1 cellular context compared by ENCODE assay signal in genomic region chrX:21831496-21831895, GRCh38.
TF ChIP-seq lines count a peak whose summit lies in the region.

No MANE protein-coding gene starts in this region.

TF ChIP-seq in HepG2, 621 proteins besides CTCF, POLR2A, EP300 and RAD21 (continues in another document):
- TF ChIP-seq ATF2 (CRISPR knock-in tag; IDR thresholded peaks at IDR 0.05) (peak; percentile 63; the same call in 1 of the 2 replicates), NR2F6 (IDR thresholded peaks at IDR 0.05) (peak; percentile 89), NR2F6 (CRISPR knock-in tag; IDR thresholded peaks at IDR 0.05) (peak; percentile 81; the same call in 1 of the 2 replicates), CEBPG (CRISPR knock-in tag; IDR thresholded peaks at IDR 0.05) (peak; percentile 82), REL (CRISPR knock-in tag; conservative IDR thresholded peaks at IDR 0.05) (no peak), ZBTB21 (CRISPR knock-in tag; IDR thresholded peaks at IDR 0.05) (peak; percentile 77; the same call in 1 of the 2 replicates), MIXL1 (CRISPR knock-in tag; IDR thresholded peaks at IDR 0.05) (peak; percentile 34; the same call in 1 of the 2 replicates), TARDBP (CRISPR knock-in tag; IDR thresholded peaks at IDR 0.05) (0 out of 2 replicates have a peak, but pooled peaks have one; percentile 24), MTA3 (CRISPR knock-in tag; IDR thresholded peaks at IDR 0.05) (no peak), ZBTB7A (CRISPR knock-in tag; IDR thresholded peaks at IDR 0.05) (no peak), ASH2L (IDR thresholded peaks at IDR 0.05; ENCODE audit: insufficient read length, low read depth, low read length) (peak; percentile 36), ZNF609 (CRISPR knock-in tag; IDR thresholded peaks at IDR 0.05; ENCODE audit: borderline replicate concordance) (peak; percentile 82), FOXA3 (CRISPR knock-in tag; IDR thresholded peaks at IDR 0.05) (peak; percentile 86), SOX6 (IDR thresholded peaks at IDR 0.05) (no peak), SOX6 (CRISPR knock-in tag; IDR thresholded peaks at IDR 0.05) (peak; percentile 95), GATAD2A (CRISPR knock-in tag; IDR thresholded peaks at IDR 0.05) (peak; percentile 76), NCOA2 (CRISPR knock-in tag; IDR thresholded peaks at IDR 0.05) (peak; percentile 79), ZNF784 (CRISPR knock-in tag; IDR thresholded peaks at IDR 0.05; ENCODE audit: borderline replicate concordance) (no peak), RBFOX2 (IDR thresholded peaks at IDR 0.05; ENCODE audit: low read depth, low read length) (no peak), POGZ (CRISPR knock-in tag; IDR thresholded peaks at IDR 0.05) (0 out of 2 replicates have a peak, but pooled peaks have one; percentile 27), ZMYM4 (CRISPR knock-in tag; IDR thresholded peaks at IDR 0.05) (peak; percentile 59; the same call in 1 of the 2 replicates), FOXJ3 (CRISPR knock-in tag; IDR thresholded peaks at IDR 0.05; ENCODE audit: borderline replicate concordance) (peak; percentile 66; the same call in 1 of the 2 replicates), E2F5 (CRISPR knock-in tag; conservative IDR thresholded peaks at IDR 0.05) (no peak), TCF7 (IDR thresholded peaks at IDR 0.05; ENCODE audit: low read depth) (peak; percentile 77), FOSL2 (CRISPR knock-in tag; IDR thresholded peaks at IDR 0.05) (peak; percentile 63), ARID5B (CRISPR knock-in tag; IDR thresholded peaks at IDR 0.05) (peak; percentile 86), ZBTB7B (CRISPR knock-in tag; IDR thresholded peaks at IDR 0.05) (no peak), HMG20A (CRISPR knock-in tag; IDR thresholded peaks at IDR 0.05; ENCODE audit: borderline replicate concordance) (peak; percentile 87), ADNP (CRISPR knock-in tag; IDR thresholded peaks at IDR 0.05) (no peak), PPARG (CRISPR knock-in tag; conservative IDR thresholded peaks at IDR 0.05) (peak; percentile 54; the same call in 1 of the 2 replicates), SALL1 (CRISPR knock-in tag; IDR thresholded peaks at IDR 0.05) (peak; percentile 57; the same call in 1 of the 2 replicates), FOXP4 (CRISPR knock-in tag; IDR thresholded peaks at IDR 0.05) (peak; percentile 72), ZBTB43 (CRISPR knock-in tag; conservative IDR thresholded peaks at IDR 0.05) (no peak), NR2F2 (IDR thresholded peaks at IDR 0.05; ENCODE audit: borderline replicate concordance, low read depth) (peak; percentile 88), ZNF564 (CRISPR knock-in tag; IDR thresholded peaks at IDR 0.05) (no peak), LCORL (IDR thresholded peaks at IDR 0.05) (0 out of 2 replicates have a peak, but pooled peaks have one; percentile 11), LCORL (CRISPR knock-in tag; IDR thresholded peaks at IDR 0.05) (no peak), IKZF1 (IDR thresholded peaks at IDR 0.05) (no peak), TEAD3 (CRISPR knock-in tag; optimal IDR thresholded peaks at IDR 0.05; ENCODE audit: borderline replicate concordance) (peak; percentile 11), KDM6A (CRISPR knock-in tag; IDR thresholded peaks at IDR 0.05; ENCODE audit: low read depth) (peak; percentile 85), ISL2 (CRISPR knock-in tag; IDR thresholded peaks at IDR 0.05) (peak; percentile 76), ZNF350 (CRISPR knock-in tag; IDR thresholded peaks at IDR 0.05; ENCODE audit: borderline replicate concordance, low read depth) (no peak), PBX2 (CRISPR knock-in tag; IDR thresholded peaks at IDR 0.05) (peak; percentile 12; the same call in 1 of the 2 replicates)
